Comparison of ENCODE assay signal across 8 cellular contexts in genomic region chr5:14342306-14342705, GRCh38.
A peak's percentile ranks its signal among the peaks of the same experiment; 100 is the strongest.
DNase-seq lines count a peak whose midpoint lies in the region; ATAC-seq, FAIRE-seq and TF ChIP-seq lines count a peak whose summit lies in the region.

No MANE protein-coding gene starts in this region.

- H3K4me1 ChIP-seq in BLaER1 treated with 17β-estradiol and CSF1 and Interleukin-3, amounts not matched to agents 10 nM and 100 nM = peaks cover 31 to 44% (median 37%) of the 10 kb centered on the region in 10 experiments
- peaks cover 19% of the 10 kb centered on the region for H3K4me1 ChIP-seq in endothelial cell of umbilical vein (ENCODE audit: control insufficient read depth, extremely low read depth, insufficient read depth, low read length)

- DNase-seq in endothelial cell of umbilical vein (ENCODE audit: low read depth, low spot score) (peak; percentile 77), DMS79 (lab: John Stamatoyannopoulos, UW) (no peak), mucosa of gallbladder (ENCODE audit: low spot score) (no peak), DMS114 treated with DMSO at 0.1 percent for 48 hours (lab: John Stamatoyannopoulos, UW; ENCODE audit: unreplicated experiment) (no peak)
- no peak for DNase-seq in activated T-cell treated with anti-CD3 and anti-CD28 coated beads, Interleukin-2, amount 50 U/mL, for 48 hours

- no peaks in the 10 kb centered on the region for H3K27me3 ChIP-seq in BLaER1 treated with 17β-estradiol and CSF1 and Interleukin-3, amounts not matched to agents 10 nM and 100 nM
- no peaks in the 10 kb centered on the region for H3K27me3 ChIP-seq in endothelial cell of umbilical vein (ENCODE audit: control insufficient read depth in 2 of 2, insufficient read depth in 2 of 2, low read length in 2 of 2)

- H3K4me3 ChIP-seq in BLaER1 treated with 17β-estradiol and CSF1 and Interleukin-3, amounts not matched to agents 10 nM and 100 nM = 0 out of 20 replicates have a peak overlapping the region, but pooled peaks of 4 of the 10 experiments have one; percentile 7 to 34 (median 16)
- no peak overlapping the region for H3K4me3 ChIP-seq in endothelial cell of umbilical vein (replicated peaks in 1 of 3; ENCODE audit: insufficient read depth in 1 of 3, low read depth in 1 of 3, low read length in 3 of 3)

- H2AFZ ChIP-seq in endothelial cell of umbilical vein (ENCODE audit: low read depth, low read length) = no peak overlapping the region

- no peaks in the 10 kb centered on the region for H3K9me3 ChIP-seq in BLaER1 treated with 17β-estradiol and CSF1 and Interleukin-3, amounts not matched to agents 10 nM and 100 nM (replicated peaks in 1 of 11)
- H3K9me3 ChIP-seq in endothelial cell of umbilical vein (replicated peaks; ENCODE audit: control insufficient read depth, insufficient read depth, low read length) = no peaks in the 10 kb centered on the region

- peaks cover 45% of the 10 kb centered on the region for H3K79me2 ChIP-seq in endothelial cell of umbilical vein (ENCODE audit: control insufficient read depth, insufficient read depth, low read length)

- intact Hi-C loops in endothelial cell of umbilical vein (cut with micrococcal nuclease) = loop anchor here (5.0 kb wide), 1 partner anchor 235 kb away; no protein-coding TSS in a partner anchor

- H4K20me1 ChIP-seq in BLaER1 treated with 17β-estradiol and CSF1 and Interleukin-3, amounts not matched to agents 10 nM and 100 nM = peaks cover 0 to 64% (median 33%) of the 10 kb centered on the region in 11 experiments; a peak in 18 of 22 replicates
- no peaks in the 10 kb centered on the region for H4K20me1 ChIP-seq in endothelial cell of umbilical vein (replicated peaks; ENCODE audit: control insufficient read depth, extremely low read depth, insufficient read depth, low read length)

- POLR2A ChIA-PET in endothelial cell of umbilical vein (lab: Charles Lee) = no interaction called here

- peaks cover 59 to 86% (median 68%) of the 10 kb centered on the region in 11 experiments for H3K36me3 ChIP-seq in BLaER1 treated with 17β-estradiol and CSF1 and Interleukin-3, amounts not matched to agents 10 nM and 100 nM
- peaks cover 8 to 12% of the 10 kb centered on the region in 2 experiments for H3K36me3 ChIP-seq in endothelial cell of umbilical vein (ENCODE audit: control insufficient read depth in 2 of 2, extremely low read depth in 1 of 2, insufficient read depth in 2 of 2, low read length in 2 of 2)

- peak overlapping the region in 9 of 11 experiments; percentile 43 to 79 (median 75); a peak in 17 of 22 replicates for H3K27ac ChIP-seq in BLaER1 treated with 17β-estradiol and CSF1 and Interleukin-3, amounts not matched to agents 10 nM and 100 nM
- H3K27ac ChIP-seq in endothelial cell of umbilical vein (ENCODE audit: insufficient read depth, low read depth, low read length) = peak overlapping the region; percentile 4

- no peaks in the 10 kb centered on the region for H3K9me1 ChIP-seq in endothelial cell of umbilical vein (replicated peaks; ENCODE audit: control insufficient read depth, extremely low read depth, insufficient read depth, low read length)

- dilution Hi-C loops in endothelial cell of umbilical vein (cut with MboI; ENCODE audit: extremely low pct_ligation_motif_present, low sequenced_read_pairs) = no loop called here

- H3K9ac ChIP-seq in BLaER1 treated with 17β-estradiol and CSF1 and Interleukin-3, amounts not matched to agents 10 nM and 100 nM = peak overlapping the region in 10 of 11 experiments; percentile 36 to 66 (median 55); a peak in 17 of 22 replicates
- no peak overlapping the region for H3K9ac ChIP-seq in endothelial cell of umbilical vein (replicated peaks; ENCODE audit: extremely low read depth, insufficient read depth, low read length)

- no peak for TF ChIP-seq CTCF in endothelial cell of umbilical vein (IDR thresholded peaks at IDR 0.05; ENCODE audit: extremely low read depth in 1 of 2, insufficient read depth in 1 of 2, low read depth in 1 of 2, low read length in 2 of 2)

- BruUV-seq in endothelial cell of umbilical vein (replicated peaks; lab: Mats Ljungman, UMichigan) = no TSS peak

- peak overlapping the region; percentile 70 to 96 (median 86) for H3K4me2 ChIP-seq in BLaER1 treated with 17β-estradiol and CSF1 and Interleukin-3, amounts not matched to agents 10 nM and 100 nM
- no peak overlapping the region for H3K4me2 ChIP-seq in endothelial cell of umbilical vein (ENCODE audit: insufficient read depth, low read length)

- CTCF ChIA-PET in endothelial cell of umbilical vein (lab: Charles Lee) = interaction anchor here (1.2 to 2.0 kb wide), 3 partner anchors 10 to 306 kb away, joined by 3 to 11 read pairs (median 5); no protein-coding TSS in a partner anchor

- FAIRE-seq in endothelial cell of umbilical vein (lab: Jason Lieb, UNC) = peak; percentile 78

- ATAC-seq in GM19397 (IDR thresholded peaks at IDR 0.05; ENCODE audit: unreplicated experiment) (peak; percentile 92), HG03139 (IDR thresholded peaks at IDR 0.05; ENCODE audit: unreplicated experiment) (peak; percentile 83)

- no peak for TF ChIP-seq POLR2A in endothelial cell of umbilical vein (IDR thresholded peaks at IDR 0.05; ENCODE audit: low read depth, low read length)

TF ChIP-seq in endothelial cell of umbilical vein, 7 proteins besides CTCF, POLR2A, EP300 and RAD21:
- TF ChIP-seq POLR2AphosphoS5 (IDR thresholded peaks at IDR 0.05; ENCODE audit: insufficient read depth, low read depth, low read length) (no peak), GATA2 (IDR thresholded peaks at IDR 0.05; ENCODE audit: insufficient read depth, insufficient read length, low read depth, low read length) (peak; percentile 47)
